ENCODE assay signal across 8 cellular contexts in the genomic region with DNA sequence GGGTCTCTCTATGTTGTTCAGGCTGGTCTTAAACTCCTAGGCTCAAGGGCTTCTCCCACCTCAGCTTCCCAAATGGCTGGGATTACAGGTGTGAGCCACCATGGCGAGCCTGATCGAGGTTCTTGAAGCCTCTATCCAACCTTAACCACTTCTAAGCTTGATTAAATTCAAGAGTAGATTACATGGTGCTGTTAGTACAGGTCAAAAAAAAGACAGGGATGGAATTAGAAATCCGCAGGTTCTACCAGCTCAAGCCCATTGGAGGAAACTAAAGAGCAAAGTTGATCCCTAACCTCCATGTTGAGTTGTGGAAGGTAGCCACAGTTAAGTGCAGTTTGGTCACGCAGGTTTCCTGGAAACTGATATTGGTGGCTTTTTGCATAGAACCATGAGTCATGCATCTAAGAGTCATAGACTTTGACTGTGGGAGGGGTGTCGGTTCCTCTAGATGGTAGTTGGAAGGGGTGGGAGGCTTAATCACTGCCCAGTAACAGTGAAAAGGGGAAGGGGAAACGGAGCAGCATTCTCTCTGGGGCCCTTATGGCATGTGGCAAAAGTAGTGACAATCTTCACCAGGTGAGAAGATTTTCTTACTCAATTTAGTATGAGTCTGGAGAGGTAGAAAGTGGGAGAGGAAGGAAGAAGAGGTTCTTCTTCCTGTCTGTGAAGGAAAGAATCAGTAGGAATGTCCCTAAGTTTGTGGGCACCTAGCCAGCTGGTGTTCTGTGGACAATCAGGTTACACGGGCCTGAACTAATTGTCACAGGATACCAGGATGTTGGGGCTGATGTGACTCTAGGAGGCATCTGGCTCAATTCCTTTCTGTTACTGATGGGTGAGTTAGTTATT. TPM values are rescaled to one million over a fixed set of nuclear protein-coding genes. Genes with fewer than 3 reads are reported as not detected.
A peak's percentile ranks its signal among the peaks of the same experiment; 100 is the strongest.
DNase-seq lines count a peak whose midpoint lies in the region; ATAC-seq, FAIRE-seq and TF ChIP-seq lines count a peak whose summit lies in the region.

No MANE protein-coding gene starts in this region.

- peak overlapping the region; percentile 6 to 97 (median 78) for H3K27ac ChIP-seq in spleen

- H3K27me3 Mint-ChIP-seq in activated T-cell treated with anti-CD3 and anti-CD28 coated beads, Interleukin-2, amount 50 U/mL, for 24 hours, result no peaks in the 10 kb centered on the region

- peak overlapping the region in 4 of 8 donors; percentile 6 to 92 (median 38) for H3K4me3 ChIP-seq in spleen

- peak overlapping the region; percentile 88 for H3K4me3 Mint-ChIP-seq in activated T-cell treated with anti-CD3 and anti-CD28 coated beads, Interleukin-2, amount 50 U/mL, for 24 hours

- DNase-seq in DMS53 treated with DMSO at 0.1 percent for 48 hours (lab: John Stamatoyannopoulos, UW; ENCODE audit: unreplicated experiment) (peak; percentile 7), M059J (ENCODE audit: low read depth) (peak; percentile 40), spleen (no peak), hippocampal formation (lab: John Stamatoyannopoulos, UW) (no peak), AG08396 (ENCODE audit: low spot score) (no peak), D721Med (ENCODE audit: insufficient read length, low spot score) (no peak)
- peak; percentile 59 for DNase-seq in activated T-cell treated with anti-CD3 and anti-CD28 coated beads, Interleukin-2, amount 50 U/mL, for 24 hours

- H3K9me3 ChIP-seq in spleen, result no peaks in the 10 kb centered on the region

- ATAC-seq in GM21423 (IDR thresholded peaks at IDR 0.05; ENCODE audit: unreplicated experiment), result peak; percentile 53

- peaks cover 2% of the 10 kb centered on the region for H3K9me3 Mint-ChIP-seq in activated T-cell treated with anti-CD3 and anti-CD28 coated beads, Interleukin-2, amount 50 U/mL, for 24 hours

- FAIRE-seq in D721Med (lab: Jason Lieb, UNC), result no peak

- peaks cover 45 to 95% (median 90%) of the 10 kb centered on the region in 6 donors for H3K4me1 ChIP-seq in spleen

- intact Hi-C loops in spleen (cut with DNase I; ENCODE audit: low total_unique reads), result no loop called here

- TF ChIP-seq CTCF in spleen (IDR thresholded peaks at IDR 0.05 in 8 of 11, conservative IDR thresholded peaks at IDR 0.05 in 3 of 11), result no peak
- no peak for TF ChIP-seq CTCF in D721Med (IDR thresholded peaks at IDR 0.05; ENCODE audit: insufficient read depth, missing control alignments)

- no peak for TF ChIP-seq POLR2A in spleen (IDR thresholded peaks at IDR 0.05)

- peaks cover 0 to 53% (median 2%) of the 10 kb centered on the region in 6 donors for H3K36me3 ChIP-seq in spleen

- H3K27ac Mint-ChIP-seq in activated T-cell treated with anti-CD3 and anti-CD28 coated beads, Interleukin-2, amount 50 U/mL, for 24 hours, result peak overlapping the region; percentile 99

- H3K36me3 Mint-ChIP-seq in activated T-cell treated with anti-CD3 and anti-CD28 coated beads, Interleukin-2, amount 50 U/mL, for 24 hours (ENCODE audit: low read depth), result peaks cover 63% of the 10 kb centered on the region

- no peaks in the 10 kb centered on the region for H3K27me3 ChIP-seq in spleen (replicated peaks in 1 of 7)

- 25 to 39% (median 29%) methylated on average over 7 of the region's 7 CpGs for WGBS in spleen, 5 donors

- peaks cover 81% of the 10 kb centered on the region for H3K4me1 Mint-ChIP-seq in activated T-cell treated with anti-CD3 and anti-CD28 coated beads, Interleukin-2, amount 50 U/mL, for 24 hours (ENCODE audit: low read depth)

RNA-seq across cellular contexts. Expression of gene CD53, which starts 7.0 kb away (rescaled TPM):
- total RNA-seq in M059J (2014; rRNA removed; shearing (Covaris generic)), result 0.15 and 0.30 TPM in 2 replicates
- 100 to 1,000 TPM; 352 to 651 (median 468) TPM for total RNA-seq in spleen
- 100 to 1,000 TPM; 369 to 521 (median 457) TPM for polyA plus RNA-seq in spleen

Comparison
In these comparisons a context has a peak if more than half of its experiments do, and no peak if none do; other contexts are left out.
1. DNase-seq: peak in DMS53 treated with DMSO at 0.1 percent for 48 hours (single experiment), M059J (single experiment) and activated T-cell treated with anti-CD3 and anti-CD28 coated beads, Interleukin-2, amount 50 U/mL, for 24 hours (single experiment); none in spleen (single experiment), hippocampal formation (0 of 2), AG08396 (single experiment) and D721Med (single experiment).
2. RNA of gene CD53, which starts 7.0 kb away (total RNA-seq): 352 to 651 TPM in spleen; 0.15 to 0.30 TPM in M059J; every median in the first group is over 100 times any median in the second.